In genomic region chr6:170035104-170035503, GRCh38 we compare ENCODE assay signal across 18 cellular contexts.
DNase-seq lines count a peak whose midpoint lies in the region; ATAC-seq, FAIRE-seq and TF ChIP-seq lines count a peak whose summit lies in the region.
"Had no signal": no experiment of that assay in that cellular context is flagged by ENCODE, and none has a peak within 500 bp of the region (broad histone marks: within the 10 kb centered on the region; RNA-seq: fewer than 3 reads in every experiment).

No MANE protein-coding gene starts in this region.

- peak overlapping the region; percentile 99; the same call in 1 of the 2 replicates for H2BK12ac ChIP-seq in H1 (ENCODE audit: low read depth, low read length)

- H4K20me1 ChIP-seq in HepG2 (ENCODE audit: insufficient read depth, low read length) = no peaks in the 10 kb centered on the region
- H4K20me1 ChIP-seq in H1 (replicated peaks in 1 of 2; ENCODE audit: control insufficient read depth in 1 of 2, insufficient read depth in 2 of 2, low read length in 2 of 2) = no peaks in the 10 kb centered on the region
- H4K20me1 ChIP-seq: BLaER1 treated with 17β-estradiol and CSF1 and Interleukin-3, amounts not matched to agents 10 nM and 100 nM had no signal

- ATAC-seq in HepG2 = no peak
- no peak for ATAC-seq in right lobe of liver
- no peak for ATAC-seq in HG02852 (IDR thresholded peaks at IDR 0.05; ENCODE audit: unreplicated experiment)
- ATAC-seq: A549; CD8-positive, alpha-beta T cell had no signal

- no peak overlapping the region for H2AK5ac ChIP-seq in H1 (ENCODE audit: low read depth, low read length)

- H3K27me3 ChIP-seq in HepG2 (ENCODE audit: control insufficient read depth in 1 of 2, insufficient read depth in 2 of 2, low read length in 2 of 2) (peaks cover 7 to 57% of the 10 kb centered on the region in 2 experiments), right lobe of liver (no peaks in the 10 kb centered on the region), H1 (replicated peaks in 1 of 4; ENCODE audit: control insufficient read depth in 3 of 4, extremely low read depth in 1 of 4, insufficient read depth in 3 of 4, low read length in 3 of 4) (no peaks in the 10 kb centered on the region)
- H3K27me3 ChIP-seq: BLaER1 treated with 17β-estradiol and CSF1 and Interleukin-3, amounts not matched to agents 10 nM and 100 nM had no signal

- no peak overlapping the region for H2AFZ ChIP-seq in HepG2 (ENCODE audit: low read length)
- H2AFZ ChIP-seq in H1 (ENCODE audit: low read length) = no peak overlapping the region

- no peaks in the 10 kb centered on the region for H3K36me3 ChIP-seq in HepG2 (replicated peaks in 1 of 2; ENCODE audit: control insufficient read depth in 1 of 2, insufficient read depth in 2 of 2, low read length in 2 of 2)
- no peaks in the 10 kb centered on the region for H3K36me3 ChIP-seq in right lobe of liver
- H3K36me3 ChIP-seq in H1 (ENCODE audit: control insufficient read depth in 2 of 4, insufficient read depth in 4 of 4, low read length in 3 of 4) = no peaks in the 10 kb centered on the region
- H3K36me3 ChIP-seq: BLaER1 treated with 17β-estradiol and CSF1 and Interleukin-3, amounts not matched to agents 10 nM and 100 nM had no signal

- H3K4me2 ChIP-seq in HepG2 (ENCODE audit: low read depth, low read length) (no peak overlapping the region), H1 (ENCODE audit: insufficient read depth in 1 of 2, low read depth in 2 of 2, low read length in 2 of 2) (no peak overlapping the region)
- H3K4me2 ChIP-seq: A549 had no signal

- H3K27ac ChIP-seq in HepG2 (ENCODE audit: extremely low read length, insufficient read depth, low read length) (no peak overlapping the region), right lobe of liver (no peak overlapping the region), H1 (ENCODE audit: low read depth, low read length) (no peak overlapping the region)
- H3K27ac ChIP-seq: 22Rv1; A549; BLaER1 treated with 17β-estradiol and CSF1 and Interleukin-3, amounts not matched to agents 10 nM and 100 nM had no signal

- H2BK20ac ChIP-seq in H1 (ENCODE audit: low read length) = no peak overlapping the region

- TF ChIP-seq EP300 in HepG2 (IDR thresholded peaks at IDR 0.05; ENCODE audit: low read depth in 2 of 2, low read length in 2 of 2) (no peak), HepG2 (CRISPR knock-in tag; IDR thresholded peaks at IDR 0.05; ENCODE audit: borderline replicate concordance) (no peak), H1 (IDR thresholded peaks at IDR 0.05; ENCODE audit: borderline replicate concordance in 1 of 2, low read depth in 2 of 2, low read length in 2 of 2) (no peak)

- in situ Hi-C loops in HepG2 (cut with HindIII; ENCODE audit: extremely low pct_ligation_motif_present, low pct_unique_long_range_greater_than_20kb) = no loop called here

- BruUV-seq in HepG2 (replicated peaks; lab: Mats Ljungman, UMichigan) = no TSS peak

- CTCF ChIA-PET in HepG2 (lab: Yijun Ruan, JAX; ENCODE audit: low intra/inter-chr PET ratio, low total read pairs) = no interaction called here
- CTCF ChIA-PET in H1 (lab: Charles Lee; ENCODE audit: partially characterized antibody) = interaction anchor here (0.9 kb wide), 1 partner anchor 1143 kb away, joined by 3 read pairs; no protein-coding TSS in a partner anchor

- no peak overlapping the region for H4K5ac ChIP-seq in H1 (ENCODE audit: insufficient read length, low read depth, low read length)

- H3K4me3 ChIP-seq in HepG2 (replicated peaks in 1 of 3; ENCODE audit: insufficient read depth in 1 of 3, low read depth in 2 of 3, low read length in 3 of 3) (no peak overlapping the region), right lobe of liver (no peak overlapping the region), H1 (ENCODE audit: extremely low read depth in 1 of 4, insufficient read depth in 2 of 4, low read depth in 3 of 4, low read length in 4 of 4) (no peak overlapping the region)
- H3K4me3 ChIP-seq: A549; BLaER1 treated with 17β-estradiol and CSF1 and Interleukin-3, amounts not matched to agents 10 nM and 100 nM had no signal

- peak overlapping the region; percentile 75 for H4K91ac ChIP-seq in H1 (replicated peaks; ENCODE audit: insufficient read length, low read length)

- no peak overlapping the region for H2BK120ac ChIP-seq in H1 (replicated peaks; ENCODE audit: low read depth, low read length)

- H4K8ac ChIP-seq in H1 (ENCODE audit: extremely low read depth, insufficient read depth, low read length) = no peak overlapping the region

- no peak overlapping the region for H3K9ac ChIP-seq in HepG2 (ENCODE audit: insufficient read depth, low read depth, low read length)
- H3K9ac ChIP-seq in H1 (replicated peaks in 1 of 4; ENCODE audit: extremely low read depth in 1 of 4, low read depth in 3 of 4, low read length in 3 of 4) = no peak overlapping the region
- H3K9ac ChIP-seq: BLaER1 treated with 17β-estradiol and CSF1 and Interleukin-3, amounts not matched to agents 10 nM and 100 nM had no signal

- no peak for TF ChIP-seq POLR2A in HepG2 (IDR thresholded peaks at IDR 0.05; ENCODE audit: insufficient read depth in 1 of 2, low read depth in 2 of 2, low read length in 2 of 2)
- TF ChIP-seq POLR2A in right lobe of liver (IDR thresholded peaks at IDR 0.05) = no peak
- TF ChIP-seq POLR2A in H1 (IDR thresholded peaks at IDR 0.05; ENCODE audit: control extremely low read depth in 1 of 2, low read depth in 2 of 2, low read length in 2 of 2) = no peak

- no peak overlapping the region for H3K4ac ChIP-seq in H1 (replicated peaks; ENCODE audit: insufficient read length, low read depth, low read length)

- no peak overlapping the region; the same call in 1 of the 2 replicates for H2BK5ac ChIP-seq in H1 (ENCODE audit: low read depth, low read length)

- H3K9me3 ChIP-seq in HepG2 (ENCODE audit: low read length) (peaks cover 6% of the 10 kb centered on the region; the same call in 1 of the 2 replicates), right lobe of liver (no peaks in the 10 kb centered on the region), H1 (ENCODE audit: insufficient read depth in 2 of 2, low read depth in 1 of 2, low read length in 1 of 2) (peaks cover 0 to 6% of the 10 kb centered on the region in 2 experiments; a peak in 2 of 4 replicates)
- H3K9me3 ChIP-seq: A549, Caco-2 had no signal

- H3K14ac ChIP-seq in H1 (ENCODE audit: insufficient read length) = no peak overlapping the region

- WGBS in HepG2 (ENCODE audit: low lambda C conversion rate) = 7% methylated on average over 2 of the region's 2 CpGs
- whole genome bisulfite sequencing in right lobe of liver (ENCODE audit: insufficient coverage, low coverage, low lambda C conversion rate, missing lambda C conversion rate) = 87% methylated on average over 2 of the region's 2 CpGs
- 90% methylated on average over 2 of the region's 2 CpGs; no CpG with 5 or more reads in 1 of the 2 experiments for WGBS in H1 (ENCODE audit: extremely low coverage in 1 of 2, insufficient coverage in 1 of 2, insufficient read length in 1 of 2, insufficient replicate concordance in 2 of 2, low coverage in 1 of 2, low lambda C conversion rate in 2 of 2, missing lambda C conversion rate in 1 of 2), 2 experiments

- FAIRE-seq in HepG2 (lab: Jason Lieb, UNC) (no peak), H1 (lab: Jason Lieb, UNC) (peak; percentile 48)
- FAIRE-seq: A549, D721Med, G401.6, GM12891, GM19239 had no signal

- H3K4me1 ChIP-seq in HepG2 (ENCODE audit: insufficient read depth, low read length) (peaks cover 12% of the 10 kb centered on the region), right lobe of liver (peaks cover 0 to 13% (median 6%) of the 10 kb centered on the region in 4 donors), H1 (replicated peaks in 1 of 4; ENCODE audit: control insufficient read depth in 3 of 4, insufficient read depth in 4 of 4, low read length in 3 of 4) (peaks cover 5 to 19% (median 12%) of the 10 kb centered on the region in 4 experiments; a peak in 6 of 7 replicates)
- H3K4me1 ChIP-seq: A549 had no signal

- no peak for TF ChIP-seq CTCF in HepG2 (CRISPR knock-in tag; IDR thresholded peaks at IDR 0.05)
- no peak for TF ChIP-seq CTCF in right lobe of liver (IDR thresholded peaks at IDR 0.05)
- TF ChIP-seq CTCF in H1 (IDR thresholded peaks at IDR 0.05; ENCODE audit: control extremely low read depth in 1 of 3, insufficient read depth in 1 of 3, low read depth in 1 of 3, low read length in 3 of 3) = no peak

- H3K23ac ChIP-seq in H1 (ENCODE audit: insufficient read length) = no peak overlapping the region

- H3K23me2 ChIP-seq in H1 (ENCODE audit: low read depth, low read length) = no peaks in the 10 kb centered on the region

- TF ChIP-seq RAD21 in HepG2 (CRISPR knock-in tag; IDR thresholded peaks at IDR 0.05) = no peak
- TF ChIP-seq RAD21 in H1 (IDR thresholded peaks at IDR 0.05 in 1 of 2, conservative IDR thresholded peaks at IDR 0.05 in 1 of 2; ENCODE audit: low read depth in 2 of 2, low read length in 2 of 2) = no peak

- no peak for DNase-seq in HepG2 (ENCODE audit: low spot score)
- DNase-seq in right lobe of liver = no peak
- no peak for DNase-seq in H1 (ENCODE audit: low read depth in 1 of 2, low spot score in 2 of 2)
- no peak for DNase-seq in SW 1271 (lab: John Stamatoyannopoulos, UW)
- DNase-seq: AML-193; Calu3; CD8-positive, alpha-beta T cell; DMS79 treated with DMSO at 0.1 percent for 48 hours; GF-D8 had no signal

- H3K79me2 ChIP-seq in HepG2 (ENCODE audit: insufficient read depth, low read length) (no peaks in the 10 kb centered on the region), H1 (ENCODE audit: control insufficient read depth in 1 of 2, insufficient read depth in 2 of 2, low read length in 2 of 2) (no peaks in the 10 kb centered on the region)

- H3K79me1 ChIP-seq in H1 (ENCODE audit: low read depth, low read length) = no peaks in the 10 kb centered on the region

- intact Hi-C loops in HepG2 (cut with micrococcal nuclease; ENCODE audit: unreplicated experiment) (no loop called here), right lobe of liver (cut with DNase I) (no loop called here)

- POLR2A ChIA-PET in HepG2 (lab: Yijun Ruan, JAX) = no interaction called here
- POLR2A ChIA-PET in H1 (lab: Charles Lee; ENCODE audit: partially characterized antibody) = interaction anchor here (1.3 kb wide), 1 partner anchor 8 kb away, joined by 3 read pairs; no protein-coding TSS in a partner anchor

- no peak overlapping the region for H3K18ac ChIP-seq in H1 (ENCODE audit: extremely low read depth, low read length)

- H2BK15ac ChIP-seq in H1 (ENCODE audit: low read length) = no peak overlapping the region

- no peak overlapping the region for H3K56ac ChIP-seq in H1 (replicated peaks; ENCODE audit: insufficient read length, low read depth, low read length)

TF ChIP-seq in HepG2, 621 proteins besides CTCF, POLR2A, EP300 and RAD21 (continues in another document):
- TF ChIP-seq JUND (CRISPR knock-in tag; IDR thresholded peaks at IDR 0.05) (no peak), HMG20A (CRISPR knock-in tag; IDR thresholded peaks at IDR 0.05; ENCODE audit: borderline replicate concordance) (no peak), MAFK (conservative IDR thresholded peaks at IDR 0.05 in 1 of 2, IDR thresholded peaks at IDR 0.05 in 1 of 2; ENCODE audit: low read length in 2 of 2) (peak; percentile 26 to 35; a peak in 1 of 4 replicates)

TF ChIP-seq in H1, 55 proteins besides CTCF, POLR2A, EP300 and RAD21:
- TF ChIP-seq SRF (IDR thresholded peaks at IDR 0.05; ENCODE audit: low read depth, low read length) (no peak), BACH1 (IDR thresholded peaks at IDR 0.05; ENCODE audit: low read length) (no peak), POLR2AphosphoS5 (IDR thresholded peaks at IDR 0.05; ENCODE audit: low read depth, low read length) (no peak), TAF7 (optimal IDR thresholded peaks at IDR 0.05; ENCODE audit: borderline replicate concordance, low read depth, low read length) (no peak)
TF ChIP-seq in H1: peak in this region for 0.

Comparison
In these comparisons a context has a peak if more than half of its experiments do, and no peak if none do; other contexts are left out.
1. Of the 41 proteins assayed by ChIP-seq in both HepG2 and H1: peak only in HepG2: MAFK; only in H1: none; in both: none; in neither: 40.